In the genomic region with DNA sequence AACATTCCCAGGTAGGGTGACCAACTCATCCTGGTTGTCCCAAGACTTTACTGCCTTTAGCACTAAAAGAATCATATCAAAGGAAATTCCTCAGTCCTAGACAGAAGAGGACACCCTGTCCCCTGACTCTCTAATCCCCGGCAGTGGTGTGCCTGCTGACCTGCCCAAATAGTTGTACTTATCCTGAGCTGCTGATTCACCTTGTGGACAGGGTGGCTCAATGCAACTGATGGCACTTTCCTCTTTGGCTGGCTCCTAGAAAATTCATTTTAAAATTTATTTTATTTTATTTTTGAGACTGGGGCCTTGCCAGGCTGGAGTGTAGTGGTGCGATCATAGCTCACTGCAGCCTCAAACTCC, we compare ENCODE assay signal across 11 cellular contexts.
DNase-seq lines count a peak whose midpoint lies in the region; ATAC-seq and TF ChIP-seq lines count a peak whose summit lies in the region.
"Had no signal": no experiment of that assay in that cellular context is flagged by ENCODE, and none has a peak within 500 bp of the region (broad histone marks: within the 10 kb centered on the region; RNA-seq: fewer than 3 reads in every experiment).

No MANE protein-coding gene starts in this region.

- H3K4ac ChIP-seq in mesenchymal stem cell (ENCODE audit: low read depth in 1 of 2, low read length in 2 of 2), result peak overlapping the region; percentile 62 to 93

- H3K27ac ChIP-seq in mesenchymal stem cell (ENCODE audit: low read length, poor library complexity, severe bottlenecking) (peak overlapping the region; percentile 99), upper lobe of right lung (peak overlapping the region; percentile 75)

- H2BK12ac ChIP-seq in mesenchymal stem cell (ENCODE audit: low read length in 2 of 2), result peak overlapping the region; percentile 60 to 98

- H3K27me3 Mint-ChIP-seq in WTC11 (ENCODE audit: low read depth), result no peaks in the 10 kb centered on the region
- no peaks in the 10 kb centered on the region for H3K27me3 Mint-ChIP-seq in type B pancreatic cell
- H3K27me3 Mint-ChIP-seq: activated CD4-positive, alpha-beta T cell treated with anti-CD3 and anti-CD28 coated beads, Interleukin-2, amount 10 ng/mL, durations not matched to agents 7 days and 5 days had no signal

- no peaks in the 10 kb centered on the region for H3K36me3 ChIP-seq in mesenchymal stem cell (ENCODE audit: control insufficient read depth in 1 of 2, insufficient read depth in 2 of 2, low read depth in 1 of 2, low read length in 2 of 2)
- H3K36me3 ChIP-seq in upper lobe of right lung, result no peaks in the 10 kb centered on the region

- no peak overlapping the region for H3K4me3 Mint-ChIP-seq in WTC11
- H3K4me3 Mint-ChIP-seq in type B pancreatic cell, result no peak overlapping the region
- H3K4me3 Mint-ChIP-seq: activated CD4-positive, alpha-beta T cell treated with anti-CD3 and anti-CD28 coated beads, Interleukin-2, amount 10 ng/mL, durations not matched to agents 7 days and 5 days had no signal

- peak overlapping the region; percentile 95 for H2BK120ac ChIP-seq in mesenchymal stem cell (ENCODE audit: low read depth, low read length)

- H3K27ac Mint-ChIP-seq in WTC11 (no peak overlapping the region), type B pancreatic cell (no peak overlapping the region)
- H3K27ac Mint-ChIP-seq: activated CD4-positive, alpha-beta T cell treated with anti-CD3 and anti-CD28 coated beads, Interleukin-2, amount 10 ng/mL, durations not matched to agents 7 days and 5 days had no signal

- H2BK15ac ChIP-seq in mesenchymal stem cell (ENCODE audit: low read depth, poor library complexity, severe bottlenecking), result no peak overlapping the region

- TF ChIP-seq CTCF in WTC11 (IDR thresholded peaks at IDR 0.05), result no peak
- TF ChIP-seq CTCF in upper lobe of right lung (IDR thresholded peaks at IDR 0.05), result no peak
- TF ChIP-seq CTCF in type B pancreatic cell (conservative IDR thresholded peaks at IDR 0.05), result no peak

- no peak overlapping the region for H3K23ac ChIP-seq in mesenchymal stem cell (ENCODE audit: low read length in 2 of 2)

- no peaks in the 10 kb centered on the region for H3K27me3 ChIP-seq in mesenchymal stem cell (ENCODE audit: control insufficient read depth in 1 of 2, insufficient read depth in 1 of 2, low read length in 2 of 2)
- no peaks in the 10 kb centered on the region for H3K27me3 ChIP-seq in upper lobe of right lung

- H3K9me3 Mint-ChIP-seq in WTC11 (no peaks in the 10 kb centered on the region), type B pancreatic cell (peaks cover 15% of the 10 kb centered on the region)
- H3K9me3 Mint-ChIP-seq: activated CD4-positive, alpha-beta T cell treated with anti-CD3 and anti-CD28 coated beads, Interleukin-2, amount 10 ng/mL, durations not matched to agents 7 days and 5 days had no signal

- no peak overlapping the region for H3K4me3 ChIP-seq in mesenchymal stem cell (ENCODE audit: insufficient read depth in 1 of 2, low read depth in 1 of 2, low read length in 2 of 2)
- no peak overlapping the region for H3K4me3 ChIP-seq in upper lobe of right lung

- H3K9ac ChIP-seq in mesenchymal stem cell (ENCODE audit: low read length), result no peak overlapping the region

- H3K4me2 ChIP-seq in mesenchymal stem cell (ENCODE audit: low read length, poor library complexity, severe bottlenecking), result no peak overlapping the region

- POLR2A ChIA-PET in WTC11 (lab: Charles Lee), result interaction anchor here (0.7 kb wide), 1 partner anchor 18 kb away, joined by 3 read pairs; no protein-coding TSS in a partner anchor

- H3K36me3 Mint-ChIP-seq in WTC11 (no peaks in the 10 kb centered on the region), type B pancreatic cell (peaks cover 4% of the 10 kb centered on the region)

- no peaks in the 10 kb centered on the region for H3K9me3 ChIP-seq in mesenchymal stem cell (ENCODE audit: control insufficient read depth, low read length)
- H3K9me3 ChIP-seq in upper lobe of right lung, result no peaks in the 10 kb centered on the region

- 17% methylated on average over 1 of the region's 2 CpGs for WGBS in mesenchymal stem cell

- H2AK5ac ChIP-seq in mesenchymal stem cell (ENCODE audit: low read length, severe bottlenecking), result peak overlapping the region; percentile 95

- CTCF ChIA-PET in WTC11 (lab: Charles Lee), result interaction anchor here (0.8 to 1.4 kb wide), 4 partner anchors 51 to 105 kb away, joined by 3 read pairs; no protein-coding TSS in a partner anchor

- H3K18ac ChIP-seq in mesenchymal stem cell (ENCODE audit: low read depth in 1 of 2, low read length in 2 of 2), result peak overlapping the region; percentile 71 to 76

- no peak overlapping the region for H3K14ac ChIP-seq in mesenchymal stem cell (ENCODE audit: low read length in 2 of 2)

- peak overlapping the region; percentile 88 for H2BK5ac ChIP-seq in mesenchymal stem cell (ENCODE audit: low read depth, low read length, poor library complexity, severe bottlenecking)

- peak overlapping the region; percentile 87 for H4K8ac ChIP-seq in mesenchymal stem cell (ENCODE audit: low read length)

- ATAC-seq in WTC11 (peak; percentile 77), esophagus mucosa (peak; percentile 51), upper lobe of right lung (peak; percentile 30)

- intact Hi-C loops in upper lobe of right lung (cut with DNase I), result no loop called here

- H4K91ac ChIP-seq in mesenchymal stem cell (ENCODE audit: low read length), result peak overlapping the region; percentile 99

- DNase-seq in WTC11 (ENCODE audit: low spot score) (no peak), mesenchymal stem cell (no peak), upper lobe of right lung (no peak), NCI-H2227 (lab: John Stamatoyannopoulos, UW; ENCODE audit: unreplicated experiment) (no peak), mesenteric fat pad (ENCODE audit: low spot score) (no peak), type B pancreatic cell (ENCODE audit: extremely low spot score, unreplicated experiment) (no peak)
- DNase-seq: activated CD4-positive, alpha-beta T cell treated with anti-CD3 and anti-CD28 coated beads, Interleukin-2, amount 10 ng/mL, durations not matched to agents 7 days and 5 days; COR-L47; NCI-H526; stimulated activated CD4-positive, alpha-beta T cell treated with anti-CD3 and anti-CD28 coated beads, Interleukin-1b, Interleukin-23, amount 100 ng/mL, for 48 hours had no signal

- no peak overlapping the region for H2AFZ ChIP-seq in mesenchymal stem cell (ENCODE audit: low read depth, low read length)

- H3K79me1 ChIP-seq in mesenchymal stem cell (replicated peaks; ENCODE audit: low read length, poor library complexity, severe bottlenecking), result no peaks in the 10 kb centered on the region

- H3K4me1 ChIP-seq in mesenchymal stem cell (ENCODE audit: control insufficient read depth, insufficient read depth, low read depth, low read length) (peaks cover 24% of the 10 kb centered on the region), upper lobe of right lung (peaks cover 39% of the 10 kb centered on the region)

- H3K4me1 Mint-ChIP-seq in WTC11 (peaks cover 11% of the 10 kb centered on the region; the same call in 1 of the 2 replicates), type B pancreatic cell (ENCODE audit: unreplicated experiment) (peaks cover 34% of the 10 kb centered on the region)

TF ChIP-seq in WTC11, 78 proteins besides CTCF, POLR2A, EP300 and RAD21 (continues in another document):
- TF ChIP-seq HMGXB4 (CRISPR knock-in tag; IDR thresholded peaks at IDR 0.05) (no peak), ZNF512 (CRISPR knock-in tag; IDR thresholded peaks at IDR 0.05; ENCODE audit: borderline replicate concordance) (no peak), ZNF671 (CRISPR knock-in tag; IDR thresholded peaks at IDR 0.05) (no peak)
- TF ChIP-seq, protein P1, sequence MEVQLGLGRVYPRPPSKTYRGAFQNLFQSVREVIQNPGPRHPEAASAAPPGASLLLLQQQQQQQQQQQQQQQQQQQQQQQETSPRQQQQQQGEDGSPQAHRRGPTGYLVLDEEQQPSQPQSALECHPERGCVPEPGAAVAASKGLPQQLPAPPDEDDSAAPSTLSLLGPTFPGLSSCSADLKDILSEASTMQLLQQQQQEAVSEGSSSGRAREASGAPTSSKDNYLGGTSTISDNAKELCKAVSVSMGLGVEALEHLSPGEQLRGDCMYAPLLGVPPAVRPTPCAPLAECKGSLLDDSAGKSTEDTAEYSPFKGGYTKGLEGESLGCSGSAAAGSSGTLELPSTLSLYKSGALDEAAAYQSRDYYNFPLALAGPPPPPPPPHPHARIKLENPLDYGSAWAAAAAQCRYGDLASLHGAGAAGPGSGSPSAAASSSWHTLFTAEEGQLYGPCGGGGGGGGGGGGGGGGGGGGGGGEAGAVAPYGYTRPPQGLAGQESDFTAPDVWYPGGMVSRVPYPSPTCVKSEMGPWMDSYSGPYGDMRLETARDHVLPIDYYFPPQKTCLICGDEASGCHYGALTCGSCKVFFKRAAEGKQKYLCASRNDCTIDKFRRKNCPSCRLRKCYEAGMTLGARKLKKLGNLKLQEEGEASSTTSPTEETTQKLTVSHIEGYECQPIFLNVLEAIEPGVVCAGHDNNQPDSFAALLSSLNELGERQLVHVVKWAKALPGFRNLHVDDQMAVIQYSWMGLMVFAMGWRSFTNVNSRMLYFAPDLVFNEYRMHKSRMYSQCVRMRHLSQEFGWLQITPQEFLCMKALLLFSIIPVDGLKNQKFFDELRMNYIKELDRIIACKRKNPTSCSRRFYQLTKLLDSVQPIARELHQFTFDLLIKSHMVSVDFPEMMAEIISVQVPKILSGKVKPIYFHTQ (CRISPR knock-in tag; IDR thresholded peaks at IDR 0.05), result no peak
